8 cellular contexts compared by ENCODE assay signal in genomic region chr15:67105065-67105951, GRCh38. TPM values are rescaled to one million over a fixed set of nuclear protein-coding genes. Genes with fewer than 3 reads are reported as not detected.
A peak's percentile ranks its signal among the peaks of the same experiment; 100 is the strongest.
DNase-seq lines count a peak whose midpoint lies in the region; TF ChIP-seq lines count a peak whose summit lies in the region.

No MANE protein-coding gene starts in this region.

- no peaks in the 10 kb centered on the region for H3K9me3 Mint-ChIP-seq in mesothelial cell of epicardium

- H3K4me3 Mint-ChIP-seq in mesothelial cell of epicardium: no peak overlapping the region

- peaks cover 3% of the 10 kb centered on the region for H3K36me3 Mint-ChIP-seq in mesothelial cell of epicardium

- H3K4me3 ChIP-seq in cardiac fibroblast (replicated peaks in 1 of 2; ENCODE audit: low read depth in 2 of 2, low read length in 2 of 2): no peak overlapping the region

- TF ChIP-seq CTCF in cardiac fibroblast (IDR thresholded peaks at IDR 0.05; ENCODE audit: low read depth, low read length): peak; percentile 3
- TF ChIP-seq CTCF in mesothelial cell of epicardium (IDR thresholded peaks at IDR 0.05; ENCODE audit: unreplicated experiment): no peak

- H3K27me3 Mint-ChIP-seq in mesothelial cell of epicardium (ENCODE audit: low read depth): no peaks in the 10 kb centered on the region

- DNase-seq in 8988T (peak; percentile 46), HT1080 (ENCODE audit: low read depth) (peak; percentile 100), cardiac fibroblast (ENCODE audit: low read depth in 2 of 2) (peak; percentile 97 to 99), mesothelial cell of epicardium (ENCODE audit: low spot score in 2 of 2, unreplicated experiment in 2 of 2) (no peak), NCI-H1092 treated with DMSO at 0.1 percent for 48 hours (lab: John Stamatoyannopoulos, UW) (no peak), activated gamma-delta T cell (lab: John Stamatoyannopoulos, UW) (no peak), COR-L47 (lab: John Stamatoyannopoulos, UW) (no peak)
- DNase-seq in stimulated activated CD4-positive, alpha-beta T cell treated with anti-CD3 and anti-CD28 coated beads, Interleukin-2, amount 100 ng/mL, for 48 hours: no peak

- H3K4me1 Mint-ChIP-seq in mesothelial cell of epicardium: peaks cover 71% of the 10 kb centered on the region

- H3K27ac Mint-ChIP-seq in mesothelial cell of epicardium: peak overlapping the region; percentile 84

RNA-seq across cellular contexts. Expression of gene SMAD3, which starts 39.9 kb away (rescaled TPM):
- total RNA-seq in HT1080 (2014; rRNA removed; shearing (Covaris generic)): 20.9 and 39.2 TPM in 2 replicates
- polyA plus RNA-seq in HT1080 (2015; cell fraction: cytosol; rRNA removed): 99.4 and 115 TPM in 2 replicates
- polyA plus RNA-seq in HT1080 (2015; cell fraction: nucleus; rRNA removed): 204 and 241 TPM in 2 replicates
- 89.9 to 96.2 TPM (median 90.7 TPM) in 3 replicates for total RNA-seq in mesothelial cell of epicardium

Comparison
In these comparisons a context has a peak if more than half of its experiments do, and no peak if none do; other contexts are left out.
1. DNase-seq: peak in 8988T (single experiment), HT1080 (single experiment) and cardiac fibroblast (2 of 2); none in mesothelial cell of epicardium (0 of 2), NCI-H1092 treated with DMSO at 0.1 percent for 48 hours (single experiment), activated gamma-delta T cell (single experiment), stimulated activated CD4-positive, alpha-beta T cell treated with anti-CD3 and anti-CD28 coated beads, Interleukin-2, amount 100 ng/mL, for 48 hours (0 of 2) and COR-L47 (single experiment).